14 cellular contexts compared by ENCODE assay signal in genomic region chr6:80640176-80640575, GRCh38.
"Had no signal": no experiment of that assay in that cellular context is flagged by ENCODE, and none has a peak within 500 bp of the region (broad histone marks: within the 10 kb centered on the region; RNA-seq: fewer than 3 reads in every experiment).

No MANE protein-coding gene starts in this region.

- H2AFZ ChIP-seq: parathyroid adenoma had no signal

- H3K27ac ChIP-seq: heart left ventricle, parathyroid adenoma, tibial artery had no signal

- H3K27me3 Mint-ChIP-seq: dendritic cell treated with granulocyte-macrophage colony-stimulating factor and Interleukin-4, amounts not matched to agents 40 ng/mL and 50 ng/mL, for 4 days; stimulated activated naive B cell treated with anti-CD40 and anti-IgM and Interleukin-4, amounts not matched to agents 10 μg/mL and 1 μg/mL and 100 μg/mL, for 72 hours had no signal

- H3K4me3 ChIP-seq: ascending aorta, heart left ventricle, mucosa of descending colon, tibial artery had no signal

- H3K9me3 ChIP-seq: ascending aorta, mucosa of descending colon, tibial artery had no signal

- H3K9ac ChIP-seq: parathyroid adenoma had no signal

- ATAC-seq: activated CD4-positive, CD25-positive, alpha-beta regulatory T cell treated with anti-CD3 and anti-CD28 coated beads, Interleukin-2, amount 50 U/mL, for 24 hours; heart left ventricle; mucosa of descending colon; naive thymus-derived CD4-positive, alpha-beta T cell; stimulated activated naive B cell treated with anti-CD40 and anti-IgM and Interleukin-4, amounts not matched to agents 10 μg/mL and 1 μg/mL and 100 μg/mL, for 72 hours had no signal

- H3K36me3 ChIP-seq: ascending aorta, heart left ventricle, tibial artery had no signal

- H3K27me3 ChIP-seq: ascending aorta, heart left ventricle, tibial artery had no signal

- H3K79me2 ChIP-seq: parathyroid adenoma had no signal

- H3K9me3 Mint-ChIP-seq: activated T-helper 1 cell treated with anti-CD3 and anti-CD28 coated beads, Interleukin-12 subunit alpha, Interleukin-12 subunit beta, Interleukin-2, Interleukin-4 antibody, amounts not matched to agents 30 ng/mL and 10 ng/mL and 1 ng/mL, durations not matched to agents 14 hours and 24 hours and 36 hours had no signal

- H3K4me3 Mint-ChIP-seq: activated T-helper 1 cell treated with anti-CD3 and anti-CD28 coated beads, Interleukin-12 subunit alpha, Interleukin-12 subunit beta, Interleukin-2, Interleukin-4 antibody, amounts not matched to agents 30 ng/mL and 10 ng/mL and 1 ng/mL, durations not matched to agents 14 hours and 24 hours and 36 hours; dendritic cell treated with granulocyte-macrophage colony-stimulating factor and Interleukin-4, amounts not matched to agents 40 ng/mL and 50 ng/mL, for 4 days; naive thymus-derived CD4-positive, alpha-beta T cell; stimulated activated naive B cell treated with anti-CD40 and anti-IgM and Interleukin-4, amounts not matched to agents 10 μg/mL and 1 μg/mL and 100 μg/mL, for 72 hours had no signal

- H3K27ac Mint-ChIP-seq: activated T-helper 1 cell treated with anti-CD3 and anti-CD28 coated beads, Interleukin-12 subunit alpha, Interleukin-12 subunit beta, Interleukin-2, Interleukin-4 antibody, amounts not matched to agents 30 ng/mL and 10 ng/mL and 1 ng/mL, durations not matched to agents 14 hours and 24 hours and 36 hours; dendritic cell treated with granulocyte-macrophage colony-stimulating factor and Interleukin-4, amounts not matched to agents 40 ng/mL and 50 ng/mL, for 4 days; naive thymus-derived CD4-positive, alpha-beta T cell; stimulated activated naive B cell treated with anti-CD40 and anti-IgM and Interleukin-4, amounts not matched to agents 10 μg/mL and 1 μg/mL and 100 μg/mL, for 72 hours had no signal

- H3K36me3 Mint-ChIP-seq: naive thymus-derived CD4-positive, alpha-beta T cell; stimulated activated naive B cell treated with anti-CD40 and anti-IgM and Interleukin-4, amounts not matched to agents 10 μg/mL and 1 μg/mL and 100 μg/mL, for 72 hours had no signal

- H3K4me1 Mint-ChIP-seq: naive thymus-derived CD4-positive, alpha-beta T cell; stimulated activated naive B cell treated with anti-CD40 and anti-IgM and Interleukin-4, amounts not matched to agents 10 μg/mL and 1 μg/mL and 100 μg/mL, for 72 hours had no signal

- H3K4me1 ChIP-seq: heart left ventricle, parathyroid adenoma had no signal

- DNase-seq: activated CD4-positive, alpha-beta T cell treated with anti-CD3 and anti-CD28 coated beads, Interleukin-2, amount 50 U/mL, for 1 hour; effector memory CD4-positive, alpha-beta T cell; heart left ventricle; mammary epithelial cell; mucosa of descending colon; naive thymus-derived CD4-positive, alpha-beta T cell; stimulated activated CD4-positive, alpha-beta T cell treated with anti-CD3 and anti-CD28 coated beads, Interleukin-2, amount 100 ng/mL, for 48 hours; stimulated activated naive B cell treated with anti-CD40 and anti-IgM and Interleukin-4, amounts not matched to agents 10 μg/mL and 1 μg/mL and 100 μg/mL, for 72 hours; tibial artery had no signal
